Comparison of ENCODE assay signal across 3 cellular contexts in genomic region chr9:130732793-130733221, GRCh38.
TF ChIP-seq lines count a peak whose summit lies in the region.

No MANE protein-coding gene starts in this region.

TF ChIP-seq in SK-N-SH treated with all-trans-retinoic acid at 6 μM for 48 hours, 23 proteins besides CTCF, POLR2A, EP300 and RAD21:
- TF ChIP-seq ZC3H10 (CRISPR knock-in tag; IDR thresholded peaks at IDR 0.05) (0 out of 2 replicates have a peak, but pooled peaks have one; percentile 36), ARNTL (CRISPR knock-in tag; IDR thresholded peaks at IDR 0.05; ENCODE audit: borderline replicate concordance, low read depth) (no peak)
TF ChIP-seq in SK-N-SH treated with all-trans-retinoic acid at 6 μM for 48 hours: peak in this region for 1.

TF ChIP-seq in SK-N-SH, 30 proteins besides CTCF, POLR2A, EP300 and RAD21:
- TF ChIP-seq USF1 (IDR thresholded peaks at IDR 0.05; ENCODE audit: borderline replicate concordance, low read depth) (no peak), RCOR1 (IDR thresholded peaks at IDR 0.05; ENCODE audit: low read length) (no peak), MAX (IDR thresholded peaks at IDR 0.05; ENCODE audit: low read depth) (no peak), YY1 (IDR thresholded peaks at IDR 0.05; ENCODE audit: low read depth) (no peak), POLR2AphosphoS5 (IDR thresholded peaks at IDR 0.05; ENCODE audit: low read depth, low read length) (no peak), RXRA (IDR thresholded peaks at IDR 0.05; ENCODE audit: borderline replicate concordance, low read depth) (no peak), USF2 (IDR thresholded peaks at IDR 0.05; ENCODE audit: borderline replicate concordance, low read depth, low read length) (no peak), EZH2phosphoT487 (IDR thresholded peaks at IDR 0.05; ENCODE audit: borderline replicate concordance, low read depth) (no peak), REST (IDR thresholded peaks at IDR 0.05; ENCODE audit: low read depth, low read length) (no peak), NRF1 (IDR thresholded peaks at IDR 0.05; ENCODE audit: low read depth, low read length) (no peak), FOXM1 (IDR thresholded peaks at IDR 0.05; ENCODE audit: low read depth) (no peak), MEF2A (IDR thresholded peaks at IDR 0.05; ENCODE audit: borderline replicate concordance, low read depth) (no peak), JUND (IDR thresholded peaks at IDR 0.05) (no peak), SIN3A (IDR thresholded peaks at IDR 0.05; ENCODE audit: borderline replicate concordance, low read depth, low read length) (no peak), SMC3 (IDR thresholded peaks at IDR 0.05; ENCODE audit: low read depth, low read length) (no peak), PBX3 (IDR thresholded peaks at IDR 0.05) (no peak), ELF1 (IDR thresholded peaks at IDR 0.05) (no peak), GATA2 (CRISPR knock-in tag; IDR thresholded peaks at IDR 0.05) (no peak)

TF ChIP-seq in HepG2, 621 proteins besides CTCF, POLR2A, EP300 and RAD21:
- TF ChIP-seq CEBPB (IDR thresholded peaks at IDR 0.05; ENCODE audit: borderline replicate concordance, low read depth, low read length) (peak; percentile 73), PLRG1 (conservative IDR thresholded peaks at IDR 0.05) (no peak)
TF ChIP-seq in HepG2: peak in this region for 1.
